ENCODE assay signal across 8 cellular contexts in genomic region chr14:21087294-21088091, GRCh38. TPM values are rescaled to one million over a fixed set of nuclear protein-coding genes. Genes with fewer than 3 reads are reported as not detected.
A peak's percentile ranks its signal among the peaks of the same experiment; 100 is the strongest.
DNase-seq lines count a peak whose midpoint lies in the region; ATAC-seq, FAIRE-seq and TF ChIP-seq lines count a peak whose summit lies in the region.

No MANE protein-coding gene starts in this region.

- no peak overlapping the region for H3K9ac ChIP-seq in K562 (ENCODE audit: insufficient read depth in 1 of 2, low read depth in 2 of 2, low read length in 2 of 2)

- peaks cover 0 to 22% of the 10 kb centered on the region in 2 experiments; a peak in 1 of 5 replicates for H3K4me1 ChIP-seq in K562 (replicated peaks in 1 of 2; ENCODE audit: control insufficient read depth in 2 of 2, insufficient read depth in 2 of 2, low read length in 2 of 2)

- no peak for TF ChIP-seq POLR2A in K562 (conservative IDR thresholded peaks at IDR 0.05)

- BruUV-seq in K562 (replicated peaks; lab: Mats Ljungman, UMichigan): no TSS peak

- TF ChIP-seq RAD21 in K562 (CRISPR knock-in tag; conservative IDR thresholded peaks at IDR 0.05 in 1 of 2, IDR thresholded peaks at IDR 0.05 in 1 of 2): no peak

- TF ChIP-seq EP300 in K562 (IDR thresholded peaks at IDR 0.05; ENCODE audit: low read length): no peak

- intact Hi-C loops in K562 (cut with micrococcal nuclease): no loop called here

- no peaks in the 10 kb centered on the region for H3K79me2 ChIP-seq in K562 (ENCODE audit: control insufficient read depth, insufficient read depth, low read length)

- CTCF ChIA-PET in K562 (lab: Yijun Ruan, JAX; ENCODE audit: low intra/inter-chr PET ratio): interaction anchor here (0.7 kb wide), 1 partner anchor 18 kb away, joined by 3 read pairs; no protein-coding TSS in a partner anchor

- no peaks in the 10 kb centered on the region for H3K9me1 ChIP-seq in K562 (ENCODE audit: control insufficient read depth, insufficient read depth, low read length)

- in situ Hi-C loops in K562 (cut with MboI): no loop called here

- no peak overlapping the region for H3K4me2 ChIP-seq in K562 (ENCODE audit: insufficient read depth, low read length)

- no peaks in the 10 kb centered on the region for H3K9me3 ChIP-seq in K562 (replicated peaks; ENCODE audit: control insufficient read depth, insufficient read depth, low read depth, low read length)

- FAIRE-seq in K562 (lab: Jason Lieb, UNC): no peak

- H3K27ac ChIP-seq in K562 (ENCODE audit: extremely low read depth, low read depth, low read length): no peak overlapping the region

- H4K20me1 ChIP-seq in K562 (replicated peaks; ENCODE audit: control insufficient read depth, insufficient read depth, low read length): no peaks in the 10 kb centered on the region

- POLR2A ChIA-PET in K562 (lab: Yijun Ruan, JAX): interaction anchor here (0.7 to 1.5 kb wide), 3 partner anchors 13 to 19 kb away, joined by 3 to 4 read pairs (median 4); no protein-coding TSS in a partner anchor

- WGBS in K562 (ENCODE audit: insufficient coverage, low coverage, missing lambda C conversion rate): 46% methylated on average over 11 of the region's 19 CpGs

- H3K4me3 ChIP-seq in K562: no peak overlapping the region

- H3K27me3 ChIP-seq in K562 (ENCODE audit: control insufficient read depth in 2 of 2, insufficient read depth in 2 of 2, low read length in 2 of 2): no peaks in the 10 kb centered on the region

- peaks cover 5% of the 10 kb centered on the region; the same call in 1 of the 3 replicates for H3K36me3 ChIP-seq in K562 (ENCODE audit: control insufficient read depth, insufficient read depth, low read length)

- ATAC-seq in HG03469 (IDR thresholded peaks at IDR 0.05; ENCODE audit: unreplicated experiment) (peak; percentile 63), K562 (no peak), HG03571 (IDR thresholded peaks at IDR 0.05; ENCODE audit: unreplicated experiment) (no peak)

- no peak overlapping the region for H2AFZ ChIP-seq in K562 (ENCODE audit: low read depth, low read length)

- TF ChIP-seq CTCF in K562 (IDR thresholded peaks at IDR 0.05 in 2 of 3, conservative IDR thresholded peaks at IDR 0.05 in 1 of 3; ENCODE audit: insufficient read depth in 2 of 3, low read depth in 1 of 3, low read length in 3 of 3): no peak

- DNase-seq in NK-92 treated with Interleukin-12 subunit alpha and Interleukin-12 subunit beta, amount 100 ng/mL, for 24 hours (lab: John Stamatoyannopoulos, UW): peak; percentile 47
- DNase-seq in NK-92 (lab: John Stamatoyannopoulos, UW; ENCODE audit: unreplicated experiment) (no peak), SK-N-DZ (ENCODE audit: low spot score) (peak; percentile 60), K562 (ENCODE audit: extremely low read depth in 1 of 4, low spot score in 3 of 4) (no peak), iPS-NIHi11 (ENCODE audit: low spot score) (peak; percentile 45)
- DNase-seq in stimulated activated CD8-positive, alpha-beta memory T cell treated with anti-CD3 and anti-CD28 coated beads, Interleukin-7, amount 100 ng/mL, for 4 hours (ENCODE audit: low read depth in 2 of 2): peak; percentile 26 to 48

RNA-seq across cellular contexts. Expression of gene ZNF219, which starts 11.0 kb away (rescaled TPM):
- 39.1 and 51.2 TPM in 2 replicates for polyA plus RNA-seq in SK-N-DZ (2014; cell fraction: cytosol; rRNA removed)
- 50.4 and 56.3 TPM in 2 replicates for polyA plus RNA-seq in SK-N-DZ (2014; cell fraction: nucleus; rRNA removed)
- total RNA-seq in K562 (2011; cell fraction: chromatin; rRNA removed; ENCODE audit: low replicate concordance): 10.9 and 15.3 TPM in 2 replicates
- 9.5 TPM in 2 replicates for total RNA-seq in K562 (2011; cell fraction: nucleolus; rRNA removed)
- total RNA-seq in K562 (2011; cell fraction: nucleoplasm; rRNA removed): 10.8 and 13.2 TPM in 2 replicates
- 3.7 and 6.4 TPM in 2 replicates for total RNA-seq in K562 (2014; rRNA removed)
- total RNA-seq in K562 (2014; rRNA removed; fragmentation: Illumina TruSeq; extraction: Trizol): 2.2 and 2.6 TPM in 2 replicates
- 4.1 and 4.3 TPM in 2 replicates for total RNA-seq in K562 (2015; rRNA removed; fragmentation: Illumina TruSeq; extraction: Trizol)
- total RNA-seq in K562 (2021): 9.3 and 10.6 TPM in 2 replicates
- 1.9 and 2.8 TPM in 2 replicates for polyA plus RNA-seq in K562 (2011; rRNA removed)
- polyA plus RNA-seq in K562 (2011; cell fraction: cytosol; rRNA removed): 2.7 and 15.0 TPM in 2 replicates
- polyA plus RNA-seq in K562 (2011; cell fraction: nucleus; rRNA removed): 12.7 and 34.2 TPM in 2 replicates
- 5.6 and 6.2 TPM in 2 replicates for polyA plus RNA-seq in K562 (2012)
- polyA plus RNA-seq in K562 (2014; fragmentation: Illumina TruSeq; extraction: Trizol): 2.6 and 3.1 TPM in 2 replicates
- under 1 TPM; 0.29 to 0.53 TPM for polyA plus RNA-seq in K562 (2014; fragmentation: Nextera tagmentation; extraction: Ambion mirVana)
- 7.7 and 7.8 TPM in 2 replicates for polyA plus RNA-seq in K562 (2014; rRNA removed)
- 2.0 and 3.0 TPM in 2 replicates for polyA minus RNA-seq in K562 (2011; rRNA and poly(A)+ RNA removed)
- polyA minus RNA-seq in K562 (2011; cell fraction: cytosol; rRNA and poly(A)+ RNA removed): 2.1 and 3.3 TPM in 2 replicates
- polyA minus RNA-seq in K562 (2011; cell fraction: nucleus; rRNA and poly(A)+ RNA removed): 5.0 and 9.7 TPM in 2 replicates

RNA-seq across cellular contexts. Expression of gene TMEM253, which starts 13.4 kb away (rescaled TPM):
- 0.22 TPM in 1 of 2 replicates, not detected in the other for polyA plus RNA-seq in SK-N-DZ (2014; cell fraction: cytosol; rRNA removed)
- polyA plus RNA-seq in SK-N-DZ (2014; cell fraction: nucleus; rRNA removed): 0.22 and 0.24 TPM in 2 replicates
- total RNA-seq in K562 (2011; cell fraction: chromatin; rRNA removed; ENCODE audit: low replicate concordance): 0.25 TPM in 1 of 2 replicates, not detected in the other
- 0.33 TPM in 1 of 2 replicates, not detected in the other for total RNA-seq in K562 (2011; cell fraction: nucleolus; rRNA removed)
- total RNA-seq in K562 (2011; cell fraction: nucleoplasm; rRNA removed): 0.29 TPM in 1 of 2 replicates, not detected in the other
- total RNA-seq in K562 (2014; rRNA removed) (0.24 and 0.27 TPM in 2 replicates), K562 (2014; rRNA removed; fragmentation: Illumina TruSeq; extraction: Trizol) (0.11 and 0.13 TPM in 2 replicates), K562 (2015; rRNA removed; fragmentation: Illumina TruSeq; extraction: Trizol) (not detected in 2 replicates), K562 (2021) (0.18 and 0.20 TPM in 2 replicates)
- polyA plus RNA-seq in K562 (2011; rRNA removed) (0.07 TPM in 1 of 2 replicates, not detected in the other), K562 (2014; fragmentation: Illumina TruSeq; extraction: Trizol) (0.21 and 0.45 TPM in 2 replicates), K562 (2014; fragmentation: Nextera tagmentation; extraction: Ambion mirVana) (under 1 TPM; 0.25 to 0.61 TPM), K562 (2014; rRNA removed) (0.23 TPM in 1 of 2 replicates, not detected in the other)
- polyA plus RNA-seq in K562 (2011; cell fraction: cytosol; rRNA removed): 0.13 TPM in 1 of 2 replicates, not detected in the other
- polyA plus RNA-seq in K562 (2011; cell fraction: nucleus; rRNA removed): 0.13 and 0.46 TPM in 2 replicates
- polyA plus RNA-seq in K562 (2012): 0.18 and 0.29 TPM in 2 replicates
- polyA minus RNA-seq in K562 (2011; rRNA and poly(A)+ RNA removed): 0.15 TPM in 1 of 2 replicates, not detected in the other
- polyA minus RNA-seq in K562 (2011; cell fraction: cytosol; rRNA and poly(A)+ RNA removed): not detected in 2 replicates
- 0.22 and 0.27 TPM in 2 replicates for polyA minus RNA-seq in K562 (2011; cell fraction: nucleus; rRNA and poly(A)+ RNA removed)

RNA-seq across cellular contexts. Expression of gene ARHGEF40, which starts 17.4 kb away (rescaled TPM):
- 21.0 and 21.5 TPM in 2 replicates for polyA plus RNA-seq in SK-N-DZ (2014; cell fraction: cytosol; rRNA removed)
- polyA plus RNA-seq in SK-N-DZ (2014; cell fraction: nucleus; rRNA removed): 58.7 and 59.2 TPM in 2 replicates
- total RNA-seq in K562 (2011; cell fraction: chromatin; rRNA removed; ENCODE audit: low replicate concordance): 6.3 and 19.5 TPM in 2 replicates
- 8.9 and 9.8 TPM in 2 replicates for total RNA-seq in K562 (2011; cell fraction: nucleolus; rRNA removed)
- 7.5 and 9.5 TPM in 2 replicates for total RNA-seq in K562 (2011; cell fraction: nucleoplasm; rRNA removed)
- total RNA-seq in K562 (2014; rRNA removed): 3.9 and 4.0 TPM in 2 replicates
- total RNA-seq in K562 (2014; rRNA removed; fragmentation: Illumina TruSeq; extraction: Trizol): 2.3 and 2.9 TPM in 2 replicates
- total RNA-seq in K562 (2015; rRNA removed; fragmentation: Illumina TruSeq; extraction: Trizol): 3.3 and 3.7 TPM in 2 replicates
- 4.6 and 6.3 TPM in 2 replicates for total RNA-seq in K562 (2021)
- 3.8 and 4.0 TPM in 2 replicates for polyA plus RNA-seq in K562 (2011; rRNA removed)
- 5.6 and 9.9 TPM in 2 replicates for polyA plus RNA-seq in K562 (2011; cell fraction: cytosol; rRNA removed)
- polyA plus RNA-seq in K562 (2011; cell fraction: nucleus; rRNA removed): 18.5 and 28.6 TPM in 2 replicates
- 3.6 and 7.8 TPM in 2 replicates for polyA plus RNA-seq in K562 (2012)
- 4.6 and 5.0 TPM in 2 replicates for polyA plus RNA-seq in K562 (2014; fragmentation: Illumina TruSeq; extraction: Trizol)
- under 1 TPM; 0.42 to 0.55 TPM for polyA plus RNA-seq in K562 (2014; fragmentation: Nextera tagmentation; extraction: Ambion mirVana)
- 4.6 and 4.7 TPM in 2 replicates for polyA plus RNA-seq in K562 (2014; rRNA removed)
- polyA minus RNA-seq in K562 (2011; rRNA and poly(A)+ RNA removed): 2.2 and 3.0 TPM in 2 replicates
- 1.8 and 2.2 TPM in 2 replicates for polyA minus RNA-seq in K562 (2011; cell fraction: cytosol; rRNA and poly(A)+ RNA removed)
- polyA minus RNA-seq in K562 (2011; cell fraction: nucleus; rRNA and poly(A)+ RNA removed): 3.9 and 4.0 TPM in 2 replicates

RNA-seq across cellular contexts. Expression of gene RNASE8, which starts 29.9 kb away (rescaled TPM):
- polyA plus RNA-seq in SK-N-DZ (2014; cell fraction: cytosol; rRNA removed): not detected in 2 replicates
- polyA plus RNA-seq in SK-N-DZ (2014; cell fraction: nucleus; rRNA removed): not detected in 2 replicates
- total RNA-seq in K562 (2011; cell fraction: chromatin; rRNA removed; ENCODE audit: low replicate concordance): not detected in 2 replicates
- not detected in 2 replicates for total RNA-seq in K562 (2011; cell fraction: nucleolus; rRNA removed)
- not detected in 2 replicates for total RNA-seq in K562 (2011; cell fraction: nucleoplasm; rRNA removed)
- not detected in 2 replicates for total RNA-seq in K562 (2014; rRNA removed)
- total RNA-seq in K562 (2014; rRNA removed; fragmentation: Illumina TruSeq; extraction: Trizol): not detected in 2 replicates
- total RNA-seq in K562 (2015; rRNA removed; fragmentation: Illumina TruSeq; extraction: Trizol): not detected in 2 replicates
- total RNA-seq in K562 (2021): not detected in 2 replicates
- polyA plus RNA-seq in K562 (2011; rRNA removed): not detected in 2 replicates
- not detected in 2 replicates for polyA plus RNA-seq in K562 (2011; cell fraction: cytosol; rRNA removed)
- not detected in 2 replicates for polyA plus RNA-seq in K562 (2011; cell fraction: nucleus; rRNA removed)
- polyA plus RNA-seq in K562 (2012): not detected in 2 replicates
- not detected in 2 replicates for polyA plus RNA-seq in K562 (2014; fragmentation: Illumina TruSeq; extraction: Trizol)
- polyA plus RNA-seq in K562 (2014; fragmentation: Nextera tagmentation; extraction: Ambion mirVana): not detected
- not detected in 2 replicates for polyA plus RNA-seq in K562 (2014; rRNA removed)
- not detected in 2 replicates for polyA minus RNA-seq in K562 (2011; rRNA and poly(A)+ RNA removed)
- not detected in 2 replicates for polyA minus RNA-seq in K562 (2011; cell fraction: cytosol; rRNA and poly(A)+ RNA removed)
- polyA minus RNA-seq in K562 (2011; cell fraction: nucleus; rRNA and poly(A)+ RNA removed): not detected in 2 replicates

RNA-seq across cellular contexts. Expression of gene RNASE7, which starts 45.3 kb away (rescaled TPM):
- not detected in 2 replicates for polyA plus RNA-seq in SK-N-DZ (2014; cell fraction: cytosol; rRNA removed)
- polyA plus RNA-seq in SK-N-DZ (2014; cell fraction: nucleus; rRNA removed): not detected in 2 replicates
- not detected in 2 replicates for total RNA-seq in K562 (2011; cell fraction: chromatin; rRNA removed; ENCODE audit: low replicate concordance)
- total RNA-seq in K562 (2011; cell fraction: nucleolus; rRNA removed): not detected in 2 replicates
- not detected in 2 replicates for total RNA-seq in K562 (2011; cell fraction: nucleoplasm; rRNA removed)
- total RNA-seq in K562 (2014; rRNA removed): not detected in 2 replicates
- total RNA-seq in K562 (2014; rRNA removed; fragmentation: Illumina TruSeq; extraction: Trizol): not detected in 2 replicates
- total RNA-seq in K562 (2015; rRNA removed; fragmentation: Illumina TruSeq; extraction: Trizol): not detected in 2 replicates
- not detected in 2 replicates for total RNA-seq in K562 (2021)
- polyA plus RNA-seq in K562 (2011; rRNA removed): not detected in 2 replicates
- not detected in 2 replicates for polyA plus RNA-seq in K562 (2011; cell fraction: cytosol; rRNA removed)
- polyA plus RNA-seq in K562 (2011; cell fraction: nucleus; rRNA removed): not detected in 2 replicates
- polyA plus RNA-seq in K562 (2012): not detected in 2 replicates
- polyA plus RNA-seq in K562 (2014; fragmentation: Illumina TruSeq; extraction: Trizol): not detected in 2 replicates
- polyA plus RNA-seq in K562 (2014; fragmentation: Nextera tagmentation; extraction: Ambion mirVana): not detected
- polyA plus RNA-seq in K562 (2014; rRNA removed): not detected in 2 replicates
- polyA minus RNA-seq in K562 (2011; rRNA and poly(A)+ RNA removed): not detected in 2 replicates
- not detected in 2 replicates for polyA minus RNA-seq in K562 (2011; cell fraction: cytosol; rRNA and poly(A)+ RNA removed)
- not detected in 2 replicates for polyA minus RNA-seq in K562 (2011; cell fraction: nucleus; rRNA and poly(A)+ RNA removed)

Comparison
In these comparisons a context has a peak if more than half of its experiments do, and no peak if none do; other contexts are left out.
1. DNase-seq: peak in NK-92 treated with Interleukin-12 subunit alpha and Interleukin-12 subunit beta, amount 100 ng/mL, for 24 hours (single experiment), SK-N-DZ (single experiment), iPS-NIHi11 (single experiment) and stimulated activated CD8-positive, alpha-beta memory T cell treated with anti-CD3 and anti-CD28 coated beads, Interleukin-7, amount 100 ng/mL, for 4 hours (2 of 2); none in NK-92 (single experiment) and K562 (0 of 4).